ENCODE assay signal across 15 cellular contexts in the genomic region with DNA sequence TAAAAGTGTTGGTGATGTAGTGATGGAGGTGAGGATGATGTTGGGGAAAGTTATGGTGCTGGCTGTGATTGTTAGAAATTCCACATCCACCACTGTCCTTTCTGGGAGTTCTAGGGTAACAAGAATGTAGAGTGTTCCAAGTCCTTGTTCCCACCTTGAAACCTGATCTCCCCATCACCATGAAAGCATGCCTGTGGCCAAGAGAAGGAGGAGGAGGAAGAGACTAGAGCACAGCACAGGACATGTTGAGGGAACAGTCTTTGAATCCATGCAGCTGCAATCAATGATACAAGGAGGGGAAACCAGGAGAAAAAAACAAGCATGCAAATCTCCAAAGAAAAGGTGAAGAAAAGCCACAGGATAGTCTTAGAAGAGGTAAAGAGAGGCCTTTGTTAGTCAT. TPM values are rescaled to one million over a fixed set of nuclear protein-coding genes. Genes with fewer than 3 reads are reported as not detected.
"Had no signal": no experiment of that assay in that cellular context is flagged by ENCODE, and none has a peak within 500 bp of the region (broad histone marks: within the 10 kb centered on the region; RNA-seq: fewer than 3 reads in every experiment).

No MANE protein-coding gene starts in this region.

- H3K36me3 ChIP-seq: left lung, prostate gland had no signal

- DNase-seq: activated CD8-positive, alpha-beta memory T cell treated with anti-CD3 and anti-CD28 coated beads, Interleukin-2, amount 10 ng/mL, durations not matched to agents 7 days and 5 days; activated effector memory CD4-positive, alpha-beta T cell treated with Interleukin-2 at 50 U/mL for 16 hours; activated T-cell treated with anti-CD3 and anti-CD28 coated beads, Interleukin-2, amount 50 U/mL, for 24 hours; body of pancreas; effector memory CD8-positive, alpha-beta T cell; left lung; mesenchymal stem cell; occipital lobe; stimulated activated naive CD8-positive, alpha-beta T cell treated with anti-CD3 and anti-CD28 coated beads, Interleukin-15, Interleukin-2, amounts not matched to agents 100 U/mL and 50 U/mL, for 24 hours; testis had no signal

- H3K36me3 Mint-ChIP-seq: activated CD8-positive, alpha-beta memory T cell treated with anti-CD3 and anti-CD28 coated beads, Interleukin-2, amount 10 ng/mL, durations not matched to agents 7 days and 5 days had no signal

- H3K27me3 Mint-ChIP-seq: activated CD8-positive, alpha-beta memory T cell treated with anti-CD3 and anti-CD28 coated beads, Interleukin-2, amount 10 ng/mL, durations not matched to agents 7 days and 5 days; activated naive CD4-positive, alpha-beta T cell treated with anti-CD3 and anti-CD28 coated beads, Interleukin-2, amount 50 U/mL, for 24 hours; activated T-cell treated with anti-CD3 and anti-CD28 coated beads, Interleukin-2, amount 50 U/mL, for 24 hours; effector memory CD8-positive, alpha-beta T cell had no signal

- H3K4me1 Mint-ChIP-seq: activated CD8-positive, alpha-beta memory T cell treated with anti-CD3 and anti-CD28 coated beads, Interleukin-2, amount 10 ng/mL, durations not matched to agents 7 days and 5 days; activated naive CD4-positive, alpha-beta T cell treated with anti-CD3 and anti-CD28 coated beads, Interleukin-2, amount 50 U/mL, for 24 hours had no signal

- H3K27ac Mint-ChIP-seq: activated CD8-positive, alpha-beta memory T cell treated with anti-CD3 and anti-CD28 coated beads, Interleukin-2, amount 10 ng/mL, durations not matched to agents 7 days and 5 days; activated naive CD4-positive, alpha-beta T cell treated with anti-CD3 and anti-CD28 coated beads, Interleukin-2, amount 50 U/mL, for 24 hours; activated T-cell treated with anti-CD3 and anti-CD28 coated beads, Interleukin-2, amount 50 U/mL, for 24 hours; effector memory CD8-positive, alpha-beta T cell; nephron had no signal

- H3K9me3 Mint-ChIP-seq: activated naive CD4-positive, alpha-beta T cell treated with anti-CD3 and anti-CD28 coated beads, Interleukin-2, amount 50 U/mL, for 24 hours; activated T-cell treated with anti-CD3 and anti-CD28 coated beads, Interleukin-2, amount 50 U/mL, for 24 hours; effector memory CD8-positive, alpha-beta T cell; nephron had no signal

- ATAC-seq: activated CD8-positive, alpha-beta memory T cell treated with anti-CD3 and anti-CD28 coated beads, Interleukin-2, amount 10 ng/mL, durations not matched to agents 7 days and 5 days; body of pancreas; effector memory CD8-positive, alpha-beta T cell; gastroesophageal sphincter; left lung; sciatic nerve; stimulated activated naive CD8-positive, alpha-beta T cell treated with anti-CD3 and anti-CD28 coated beads, Interleukin-15, Interleukin-2, amounts not matched to agents 100 U/mL and 50 U/mL, for 24 hours had no signal

- H3K4me3 ChIP-seq: body of pancreas, gastroesophageal sphincter, left lung, prostate gland, testis had no signal

- H3K27me3 ChIP-seq: body of pancreas, gastroesophageal sphincter, left lung, testis had no signal

- H3K9me3 ChIP-seq: body of pancreas, gastroesophageal sphincter, left lung, prostate gland, testis had no signal

- H3K4me3 Mint-ChIP-seq: activated CD8-positive, alpha-beta memory T cell treated with anti-CD3 and anti-CD28 coated beads, Interleukin-2, amount 10 ng/mL, durations not matched to agents 7 days and 5 days; activated naive CD4-positive, alpha-beta T cell treated with anti-CD3 and anti-CD28 coated beads, Interleukin-2, amount 50 U/mL, for 24 hours; activated T-cell treated with anti-CD3 and anti-CD28 coated beads, Interleukin-2, amount 50 U/mL, for 24 hours; effector memory CD8-positive, alpha-beta T cell; nephron had no signal

- H3K27ac ChIP-seq: body of pancreas, gastroesophageal sphincter, left lung, prostate gland, testis had no signal

- H3K4me1 ChIP-seq: body of pancreas, gastroesophageal sphincter, left lung, prostate gland had no signal

RNA-seq across cellular contexts. Expression of gene ARTN, which starts 45.9 kb away (rescaled TPM):
- total RNA-seq: activated CD8-positive, alpha-beta memory T cell treated with anti-CD3 and anti-CD28 coated beads, Interleukin-2, amount 10 ng/mL, durations not matched to agents 7 days and 5 days had no signal
